8 cellular contexts compared by ENCODE assay signal in genomic region chr9:70484232-70485130, GRCh38.
A peak's percentile ranks its signal among the peaks of the same experiment; 100 is the strongest.
DNase-seq lines count a peak whose midpoint lies in the region; ATAC-seq and TF ChIP-seq lines count a peak whose summit lies in the region.

No MANE protein-coding gene starts in this region.

- peak; percentile 59 for ATAC-seq in GM18909 (IDR thresholded peaks at IDR 0.05; ENCODE audit: poor library complexity, unreplicated experiment)
- peak; percentile 89 for ATAC-seq in HG03342 (IDR thresholded peaks at IDR 0.05; ENCODE audit: unreplicated experiment)
- ATAC-seq in left lobe of liver: peak; percentile 79

- H4K20me1 ChIP-seq in OCI-LY3 (ENCODE audit: insufficient read depth, low read length): no peaks in the 10 kb centered on the region

- no peak overlapping the region for H3K27ac ChIP-seq in OCI-LY3 (ENCODE audit: low read length)
- peak overlapping the region in 1 of 2 donors; percentile 71 for H3K27ac ChIP-seq in testis

- H3K9me3 ChIP-seq in OCI-LY3 (ENCODE audit: insufficient read depth, low read length) (no peaks in the 10 kb centered on the region), testis (no peaks in the 10 kb centered on the region)

- no peak for TF ChIP-seq POLR2A in testis (IDR thresholded peaks at IDR 0.05)

- no peak overlapping the region for H3K4me2 ChIP-seq in OCI-LY3 (ENCODE audit: low read length)

- H3K27me3 ChIP-seq in OCI-LY3 (ENCODE audit: low read depth, low read length) (no peaks in the 10 kb centered on the region), testis (no peaks in the 10 kb centered on the region)

- 52 to 60% methylated on average over 8 of the region's 8 CpGs for WGBS in testis, 2 donors

- no peaks in the 10 kb centered on the region for H3K36me3 ChIP-seq in OCI-LY3 (replicated peaks; ENCODE audit: low read depth, low read length)
- H3K36me3 ChIP-seq in testis (ENCODE audit: low read depth, missing control alignments): no peaks in the 10 kb centered on the region

- DNase-seq in DMS 273 (lab: John Stamatoyannopoulos, UW; ENCODE audit: unreplicated experiment) (peak; percentile 79), dedifferentiated amniotic fluid mesenchymal stem cell (ENCODE audit: extremely low spot score) (peak; percentile 73), left lobe of liver (ENCODE audit: low spot score) (no peak), testis (peak; percentile 58), posterior vena cava (ENCODE audit: low spot score) (no peak)

- no peak overlapping the region for H2AFZ ChIP-seq in OCI-LY3 (ENCODE audit: low read depth, low read length)

- no peak overlapping the region for H3K4me3 ChIP-seq in OCI-LY3 (ENCODE audit: low read length)
- no peak overlapping the region for H3K4me3 ChIP-seq in testis

- TF ChIP-seq CTCF in OCI-LY3 (IDR thresholded peaks at IDR 0.05; ENCODE audit: low read depth, low read length) (peak; percentile 50), testis (IDR thresholded peaks at IDR 0.05) (peak; percentile 67 to 88 (median 83))

- intact Hi-C loops in testis (cut with DNase I; ENCODE audit: low total_unique reads) (loop anchor here (5.0 kb wide), 3 partner anchors 67 to 118 kb away; no protein-coding TSS in a partner anchor), posterior vena cava (cut with DNase I) (loop anchor here (5.0 to 10.0 kb wide), 2 partner anchors 62 to 110 kb away; no protein-coding TSS in a partner anchor)

- H3K9ac ChIP-seq in OCI-LY3 (ENCODE audit: low read length): no peak overlapping the region

- H3K4me1 ChIP-seq in OCI-LY3 (ENCODE audit: low read length) (no peaks in the 10 kb centered on the region), testis (peaks cover 46% of the 10 kb centered on the region)

- no peaks in the 10 kb centered on the region for H3K79me2 ChIP-seq in OCI-LY3 (ENCODE audit: low read length)

Comparison
In these comparisons a context has a peak if more than half of its experiments do, and no peak if none do; other contexts are left out.
1. DNase-seq: peak in DMS 273 (single experiment), dedifferentiated amniotic fluid mesenchymal stem cell (single experiment) and testis (single experiment); none in left lobe of liver (single experiment) and posterior vena cava (single experiment).
2. Peak in every context shown above with its lines, with median percentiles within 50 percentile points of each other: ATAC-seq.